1 cellular context compared by ENCODE assay signal in genomic region chr20:50413088-50413500, GRCh38.
TF ChIP-seq lines count a peak whose summit lies in the region.

No MANE protein-coding gene starts in this region.

TF ChIP-seq in WTC11, 78 proteins besides CTCF, POLR2A, EP300 and RAD21 (continued from another document):
- TF ChIP-seq ETV6 (CRISPR knock-in tag; IDR thresholded peaks at IDR 0.05): no peak
- TF ChIP-seq ARID4B (CRISPR knock-in tag; IDR thresholded peaks at IDR 0.05; ENCODE audit: borderline replicate concordance): no peak
- TF ChIP-seq TEAD1 (CRISPR knock-in tag; IDR thresholded peaks at IDR 0.05): no peak
- TF ChIP-seq SMAD4 (CRISPR knock-in tag; IDR thresholded peaks at IDR 0.05): no peak
- no peak for TF ChIP-seq IRF1 (CRISPR knock-in tag; IDR thresholded peaks at IDR 0.05)
- no peak for TF ChIP-seq OVOL2 (CRISPR knock-in tag; IDR thresholded peaks at IDR 0.05; ENCODE audit: borderline replicate concordance)
- no peak for TF ChIP-seq NR2C2 (CRISPR knock-in tag; IDR thresholded peaks at IDR 0.05)
- no peak for TF ChIP-seq ATF1 (CRISPR knock-in tag; IDR thresholded peaks at IDR 0.05)
